ENCODE assay signal across 9 cellular contexts in the genomic region with DNA sequence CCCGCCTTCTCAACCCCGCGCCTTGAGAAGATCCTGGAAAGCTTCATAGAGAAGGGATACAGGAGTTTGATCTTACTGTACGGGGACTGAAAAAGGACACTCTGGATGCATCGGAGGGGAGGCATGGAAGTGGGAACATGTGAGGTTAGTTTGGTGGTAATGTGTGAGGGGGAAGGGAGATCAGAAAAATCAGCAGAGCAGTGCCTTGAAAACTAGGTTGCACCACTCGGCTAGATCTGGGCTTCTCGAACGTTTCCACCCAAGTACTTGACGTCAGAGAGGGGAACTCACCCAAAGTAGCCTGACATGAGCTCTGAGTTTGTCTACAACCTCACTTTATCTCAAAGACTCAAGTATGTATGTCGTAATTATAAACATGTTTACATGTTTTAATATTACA. TPM values are rescaled to one million over a fixed set of nuclear protein-coding genes. Genes with fewer than 3 reads are reported as not detected.
DNase-seq lines count a peak whose midpoint lies in the region; ATAC-seq and TF ChIP-seq lines count a peak whose summit lies in the region.
"Had no signal": no experiment of that assay in that cellular context is flagged by ENCODE, and none has a peak within 500 bp of the region (broad histone marks: within the 10 kb centered on the region; RNA-seq: fewer than 3 reads in every experiment).

No MANE protein-coding gene starts in this region.

- peak; percentile 37 for DNase-seq in activated CD4-positive, alpha-beta T cell treated with anti-CD3 and anti-CD28 coated beads for 1 hour
- no peak for DNase-seq in activated CD4-positive, alpha-beta T cell treated with anti-CD3 and anti-CD28 coated beads for 48 hours
- DNase-seq in T-helper 2 cell (peak in 3 of 5 experiments; percentile 45 to 86 (median 81)), progenitor cell of endocrine pancreas (ENCODE audit: low spot score, unreplicated experiment) (no peak), HFFc6 (no peak), AG08395 (ENCODE audit: low spot score) (no peak)
- DNase-seq in activated naive CD4-positive, alpha-beta T cell treated with anti-CD3 and anti-CD28 coated beads, Interleukin-2, amount 50 U/mL, for 72 hours (ENCODE audit: low spot score in 2 of 2): peak in 1 of 2 donors; percentile 49

- H3K4me1 Mint-ChIP-seq in progenitor cell of endocrine pancreas (ENCODE audit: low read depth) (no peaks in the 10 kb centered on the region), HFFc6 (ENCODE audit: low read depth) (peaks cover 6% of the 10 kb centered on the region)

- TF ChIP-seq CTCF in progenitor cell of endocrine pancreas (IDR thresholded peaks at IDR 0.05; ENCODE audit: unreplicated experiment) (no peak), HFFc6 (IDR thresholded peaks at IDR 0.05) (no peak)

- peak; percentile 14 to 30 for ATAC-seq in activated naive CD4-positive, alpha-beta T cell treated with anti-CD3 and anti-CD28 coated beads, Interleukin-2, amount 50 U/mL, for 72 hours
- ATAC-seq in HG03039 (IDR thresholded peaks at IDR 0.05; ENCODE audit: unreplicated experiment): no peak
- ATAC-seq: Right ventricle myocardium inferior had no signal

- H3K27ac Mint-ChIP-seq in activated naive CD4-positive, alpha-beta T cell treated with anti-CD3 and anti-CD28 coated beads, Interleukin-2, amount 50 U/mL, for 72 hours: peak overlapping the region; percentile 84 to 92
- peak overlapping the region; percentile 54 for H3K27ac Mint-ChIP-seq in progenitor cell of endocrine pancreas
- H3K27ac Mint-ChIP-seq in HFFc6: no peak overlapping the region

- H3K36me3 Mint-ChIP-seq in activated naive CD4-positive, alpha-beta T cell treated with anti-CD3 and anti-CD28 coated beads, Interleukin-2, amount 50 U/mL, for 72 hours: peaks cover 4 to 16% of the 10 kb centered on the region in 2 donors
- H3K36me3 Mint-ChIP-seq in progenitor cell of endocrine pancreas (ENCODE audit: insufficient read depth) (peaks cover 22% of the 10 kb centered on the region), HFFc6 (ENCODE audit: low read depth) (peaks cover 15% of the 10 kb centered on the region)

- no peaks in the 10 kb centered on the region for H3K9me3 Mint-ChIP-seq in activated naive CD4-positive, alpha-beta T cell treated with anti-CD3 and anti-CD28 coated beads, Interleukin-2, amount 50 U/mL, for 72 hours
- H3K9me3 Mint-ChIP-seq in progenitor cell of endocrine pancreas (ENCODE audit: low read depth) (no peaks in the 10 kb centered on the region), HFFc6 (no peaks in the 10 kb centered on the region)

- H3K4me3 Mint-ChIP-seq in progenitor cell of endocrine pancreas (ENCODE audit: low read depth): no peak overlapping the region
- no peak overlapping the region for H3K4me3 Mint-ChIP-seq in HFFc6

- H3K27me3 Mint-ChIP-seq in progenitor cell of endocrine pancreas: no peaks in the 10 kb centered on the region
- H3K27me3 Mint-ChIP-seq in HFFc6 (ENCODE audit: insufficient read depth): no peaks in the 10 kb centered on the region; the same call in 1 of the 2 replicates

RNA-seq across cellular contexts. Expression of a gene that starts 14.5 kb away (rescaled TPM):
- total RNA-seq in activated naive CD4-positive, alpha-beta T cell treated with anti-CD3 and anti-CD28 coated beads, Interleukin-2, amount 50 U/mL, for 72 hours: 10 to 100 TPM; 16.3 to 21.8 TPM
- total RNA-seq in progenitor cell of endocrine pancreas: 14.7 and 16.5 TPM in 2 replicates
- total RNA-seq in HFFc6 (2021; fragmentation: NEBNext Ultra II Directional; extraction: Animal tissue kit (Norgen Biotek cat#: 25700)): 10 to 100 TPM in 1 of 6 experiments, 1 to 10 TPM in 5; 8.5 to 10.6 (median 9.0) TPM

RNA-seq across cellular contexts. Expression of a gene that starts 14.8 kb away (rescaled TPM):
- total RNA-seq in activated naive CD4-positive, alpha-beta T cell treated with anti-CD3 and anti-CD28 coated beads, Interleukin-2, amount 50 U/mL, for 72 hours: 10 to 100 TPM in 1 of 2 donors, 1 to 10 TPM in 1; 6.6 to 12.2 TPM
- 7.4 and 10.1 TPM in 2 replicates for total RNA-seq in progenitor cell of endocrine pancreas
- 10 to 100 TPM; 10.4 to 15.7 (median 12.6) TPM for total RNA-seq in HFFc6 (2021; fragmentation: NEBNext Ultra II Directional; extraction: Animal tissue kit (Norgen Biotek cat#: 25700))

Comparison
In these comparisons a context has a peak if more than half of its experiments do, and no peak if none do; other contexts are left out.
1. DNase-seq: peak in activated CD4-positive, alpha-beta T cell treated with anti-CD3 and anti-CD28 coated beads for 1 hour (single experiment) and T-helper 2 cell (3 of 5); none in activated CD4-positive, alpha-beta T cell treated with anti-CD3 and anti-CD28 coated beads for 48 hours (single experiment), progenitor cell of endocrine pancreas (single experiment), HFFc6 (single experiment) and AG08395 (single experiment).